Comparison of ENCODE assay signal across 24 cellular contexts in the genomic region with DNA sequence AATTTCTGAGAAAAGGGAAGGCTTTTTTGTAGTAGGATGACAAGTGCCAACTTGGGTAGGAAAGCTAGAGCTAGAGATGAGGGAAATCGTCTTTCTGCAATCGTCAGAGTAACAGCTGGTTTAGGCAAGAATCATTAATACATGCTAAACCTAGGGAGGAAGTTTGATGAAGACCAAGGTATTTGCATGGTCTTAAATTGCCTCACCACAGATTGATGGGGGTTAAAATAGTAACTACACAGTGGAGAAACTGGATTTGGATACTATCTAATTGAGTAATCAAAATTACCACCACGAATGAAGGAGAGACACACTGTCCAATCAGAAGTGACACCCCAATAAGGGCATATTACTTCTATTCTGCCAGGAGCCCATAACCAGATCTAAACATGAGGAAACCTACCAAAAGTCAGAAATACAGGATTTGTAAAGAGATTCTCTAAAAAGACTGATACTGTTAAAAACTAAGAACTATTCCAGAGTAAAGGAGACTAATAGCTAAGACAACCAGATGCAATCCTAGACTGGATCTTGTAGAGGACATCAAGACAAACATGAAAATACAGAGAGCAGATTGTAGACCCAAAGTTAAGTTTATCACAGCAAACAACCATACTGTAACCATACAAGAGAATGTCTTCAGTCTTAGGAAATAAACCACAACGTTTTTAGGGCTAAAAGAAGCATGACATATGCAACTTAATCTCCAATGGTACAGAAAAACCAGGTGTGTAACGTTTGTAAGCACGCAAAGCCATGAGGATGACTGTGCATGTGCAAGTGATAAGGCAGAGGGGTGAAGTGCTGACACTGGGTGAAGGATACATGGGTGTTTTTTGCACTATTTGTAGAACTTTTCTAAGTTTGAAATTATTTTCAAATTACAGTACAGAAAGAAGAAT. TPM values are rescaled to one million over a fixed set of nuclear protein-coding genes. Genes with fewer than 3 reads are reported as not detected.
DNase-seq lines count a peak whose midpoint lies in the region; ATAC-seq and TF ChIP-seq lines count a peak whose summit lies in the region.
"Had no signal": no experiment of that assay in that cellular context is flagged by ENCODE, and none has a peak within 500 bp of the region (broad histone marks: within the 10 kb centered on the region; RNA-seq: fewer than 3 reads in every experiment).

No MANE protein-coding gene starts in this region.

- H3K4me1 Mint-ChIP-seq in activated naive CD4-positive, alpha-beta T cell treated with anti-CD3 and anti-CD28 coated beads for 36 hours (ENCODE audit: low read depth): no peaks in the 10 kb centered on the region
- H3K4me1 Mint-ChIP-seq in WTC11: peaks cover 13% of the 10 kb centered on the region
- H3K4me1 Mint-ChIP-seq in naive B cell: peaks cover 30 to 35% (median 32%) of the 10 kb centered on the region in 3 donors

- intact Hi-C loops in activated naive CD4-positive, alpha-beta T cell treated with anti-CD3 and anti-CD28 coated beads for 36 hours (cut with micrococcal nuclease): no loop called here

- ATAC-seq in GM18505 (IDR thresholded peaks at IDR 0.05; ENCODE audit: unreplicated experiment) (no peak), WTC11 (no peak), naive B cell (ENCODE audit: low read depth in 2 of 2) (no peak)
- ATAC-seq: CD8-positive, alpha-beta T cell; right cardiac atrium had no signal

- peak; percentile 38 for TF ChIP-seq POLR2A in GM18505 (IDR thresholded peaks at IDR 0.05; ENCODE audit: borderline replicate concordance, extremely low read depth, insufficient read depth, insufficient read length)

- no peak for TF ChIP-seq CTCF in WTC11 (IDR thresholded peaks at IDR 0.05)

- H3K4me3 Mint-ChIP-seq in activated naive CD4-positive, alpha-beta T cell treated with anti-CD3 and anti-CD28 coated beads for 36 hours: no peak overlapping the region
- no peak overlapping the region for H3K4me3 Mint-ChIP-seq in WTC11
- no peak overlapping the region for H3K4me3 Mint-ChIP-seq in naive B cell
- H3K4me3 Mint-ChIP-seq: activated T-helper 1 cell treated with anti-CD3 and anti-CD28 coated beads, Interleukin-12 subunit alpha, Interleukin-12 subunit beta, Interleukin-2, Interleukin-4 antibody, amounts not matched to agents 30 ng/mL and 10 ng/mL and 1 ng/mL, durations not matched to agents 14 hours and 24 hours and 36 hours; CD8-positive, alpha-beta T cell had no signal

- H3K27me3 ChIP-seq in H7 (ENCODE audit: control insufficient read depth, insufficient read depth, low read length): no peaks in the 10 kb centered on the region
- H3K27me3 ChIP-seq: spleen, thyroid gland had no signal

- CTCF ChIA-PET in activated naive CD4-positive, alpha-beta T cell treated with anti-CD3 and anti-CD28 coated beads for 36 hours (lab: Charles Lee): no interaction called here
- CTCF ChIA-PET in WTC11 (lab: Charles Lee): no interaction called here

- peaks cover 70% of the 10 kb centered on the region for H3K36me3 Mint-ChIP-seq in activated naive CD4-positive, alpha-beta T cell treated with anti-CD3 and anti-CD28 coated beads for 36 hours (ENCODE audit: low read depth)
- H3K36me3 Mint-ChIP-seq in WTC11 (peaks cover 100% of the 10 kb centered on the region), naive B cell (peaks cover 27 to 34% of the 10 kb centered on the region in 2 donors)

- no peaks in the 10 kb centered on the region for H3K27me3 Mint-ChIP-seq in activated naive CD4-positive, alpha-beta T cell treated with anti-CD3 and anti-CD28 coated beads for 36 hours (ENCODE audit: low read depth)
- H3K27me3 Mint-ChIP-seq in WTC11 (ENCODE audit: low read depth) (no peaks in the 10 kb centered on the region), naive B cell (no peaks in the 10 kb centered on the region)

- no peak overlapping the region for H3K4me3 ChIP-seq in H7 (ENCODE audit: insufficient read depth, low read depth, low read length)
- H3K4me3 ChIP-seq: left ventricle myocardium inferior, spleen, thyroid gland had no signal

- H3K9me3 Mint-ChIP-seq in activated naive CD4-positive, alpha-beta T cell treated with anti-CD3 and anti-CD28 coated beads for 36 hours: no peaks in the 10 kb centered on the region
- H3K9me3 Mint-ChIP-seq in WTC11 (no peaks in the 10 kb centered on the region), naive B cell (no peaks in the 10 kb centered on the region)
- H3K9me3 Mint-ChIP-seq: activated T-helper 1 cell treated with anti-CD3 and anti-CD28 coated beads, Interleukin-12 subunit alpha, Interleukin-12 subunit beta, Interleukin-2, Interleukin-4 antibody, amounts not matched to agents 30 ng/mL and 10 ng/mL and 1 ng/mL, durations not matched to agents 14 hours and 24 hours and 36 hours; CD8-positive, alpha-beta T cell had no signal

- no peak for DNase-seq in activated naive CD4-positive, alpha-beta T cell treated with anti-CD3 and anti-CD28 coated beads for 36 hours
- DNase-seq in activated naive CD4-positive, alpha-beta T cell (lab: John Stamatoyannopoulos, UW): no peak
- DNase-seq in WTC11 (ENCODE audit: low spot score): no peak
- DNase-seq in naive B cell: no peak
- DNase-seq in iPS-NIHi7 (ENCODE audit: extremely low spot score): no peak
- no peak for DNase-seq in MV-4-11 (lab: John Stamatoyannopoulos, UW)
- no peak for DNase-seq in H7
- DNase-seq: activated CD4-positive, alpha-beta T cell treated with anti-CD3 and anti-CD28 coated beads for 4 hours; CD8-positive, alpha-beta T cell; cortex of kidney; islet precursor cell; left ventricle myocardium inferior; NCI-H146; NCI-H2107; NCI-H446; NCI-H748 treated with DMSO at 0.1 percent for 48 hours; posterior cingulate gyrus; SIG-M5; spleen; T-helper 9 cell; thyroid gland had no signal

- peaks cover 65% of the 10 kb centered on the region for H3K36me3 ChIP-seq in H7 (replicated peaks; ENCODE audit: control insufficient read depth, insufficient read depth, low read length)

- POLR2A ChIA-PET in WTC11 (lab: Charles Lee): no interaction called here

- peak overlapping the region; percentile 41 for H3K27ac Mint-ChIP-seq in activated naive CD4-positive, alpha-beta T cell treated with anti-CD3 and anti-CD28 coated beads for 36 hours
- H3K27ac Mint-ChIP-seq in WTC11 (peak overlapping the region; percentile 5; the same call in 1 of the 2 replicates), naive B cell (peak overlapping the region in 4 of 6 donors; percentile 9 to 70 (median 22))
- H3K27ac Mint-ChIP-seq: CD8-positive, alpha-beta T cell had no signal

TF ChIP-seq in WTC11, 78 proteins besides CTCF, POLR2A, EP300 and RAD21 (continues in another document):
- TF ChIP-seq ZNF532 (CRISPR knock-in tag; IDR thresholded peaks at IDR 0.05; ENCODE audit: borderline replicate concordance) (no peak), NFATC4 (CRISPR knock-in tag; IDR thresholded peaks at IDR 0.05) (no peak), SMAD4 (CRISPR knock-in tag; IDR thresholded peaks at IDR 0.05) (no peak), ETV6 (CRISPR knock-in tag; IDR thresholded peaks at IDR 0.05) (no peak), ZNF416 (CRISPR knock-in tag; IDR thresholded peaks at IDR 0.05) (no peak)
- TF ChIP-seq, protein P1, sequence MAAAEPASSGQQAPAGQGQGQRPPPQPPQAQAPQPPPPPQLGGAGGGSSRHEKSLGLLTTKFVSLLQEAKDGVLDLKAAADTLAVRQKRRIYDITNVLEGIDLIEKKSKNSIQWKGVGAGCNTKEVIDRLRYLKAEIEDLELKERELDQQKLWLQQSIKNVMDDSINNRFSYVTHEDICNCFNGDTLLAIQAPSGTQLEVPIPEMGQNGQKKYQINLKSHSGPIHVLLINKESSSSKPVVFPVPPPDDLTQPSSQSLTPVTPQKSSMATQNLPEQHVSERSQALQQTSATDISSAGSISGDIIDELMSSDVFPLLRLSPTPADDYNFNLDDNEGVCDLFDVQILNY (CRISPR knock-in tag; IDR thresholded peaks at IDR 0.05): no peak

RNA-seq across cellular contexts. Expression of gene SNX5, which starts 21.8 kb away (rescaled TPM):
- total RNA-seq in activated naive CD4-positive, alpha-beta T cell treated with anti-CD3 and anti-CD28 coated beads for 36 hours: 100 to 1,000 TPM; 228 to 237 TPM
- 172 to 192 TPM (median 173 TPM) in 3 replicates for total RNA-seq in WTC11 (2021)
- polyA plus RNA-seq in naive B cell (ENCODE audit: low read depth in 6 of 6): 100 to 1,000 TPM; 102 to 151 (median 122) TPM
- 134 and 163 TPM in 2 replicates for total RNA-seq in H7 (2014; rRNA removed; shearing (Covaris generic))

RNA-seq across cellular contexts. Expression of gene MGME1, which starts 22.0 kb away (rescaled TPM):
- 10 to 100 TPM; 28.7 to 30.6 TPM for total RNA-seq in activated naive CD4-positive, alpha-beta T cell treated with anti-CD3 and anti-CD28 coated beads for 36 hours
- 55.0 to 59.2 TPM (median 56.0 TPM) in 3 replicates for total RNA-seq in WTC11 (2021)
- polyA plus RNA-seq in naive B cell (ENCODE audit: low read depth in 6 of 6): 10 to 100 TPM; 16.3 to 99.1 (median 43.2) TPM
- 35.5 and 42.1 TPM in 2 replicates for total RNA-seq in H7 (2014; rRNA removed; shearing (Covaris generic))
